Comparison of ENCODE assay signal across 17 cellular contexts in the genomic region with DNA sequence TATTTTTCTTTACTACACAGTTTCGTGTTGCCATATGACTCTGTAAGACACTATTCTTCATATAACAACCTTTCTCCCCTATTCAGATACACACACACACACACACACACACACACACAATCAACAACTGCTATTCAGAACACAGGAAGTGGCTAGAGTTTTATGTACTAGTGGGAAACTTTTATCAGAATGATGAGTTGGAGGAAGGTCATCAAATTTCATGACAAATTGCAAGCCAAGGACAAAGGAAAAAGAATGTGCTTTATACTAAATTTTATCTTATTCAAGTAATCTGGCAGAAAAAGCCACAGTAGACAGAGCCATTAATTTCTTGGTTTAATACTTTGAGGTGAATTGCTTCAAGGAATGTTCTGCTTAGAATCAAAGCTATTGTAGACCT.
"Had no signal": no experiment of that assay in that cellular context is flagged by ENCODE, and none has a peak within 500 bp of the region (broad histone marks: within the 10 kb centered on the region; RNA-seq: fewer than 3 reads in every experiment).

No MANE protein-coding gene starts in this region.

- DNase-seq: activated CD4-positive, alpha-beta T cell treated with anti-CD3 and anti-CD28 coated beads, Interleukin-2, amount 10 ng/mL, durations not matched to agents 7 days and 5 days; activated CD8-positive, alpha-beta memory T cell treated with anti-CD3 and anti-CD28 coated beads, Interleukin-2, amount 50 U/mL, for 4 hours; activated naive CD4-positive, alpha-beta T cell treated with anti-CD3 and anti-CD28 coated beads for 36 hours; activated T-cell treated with anti-CD3 and anti-CD28 coated beads, Interleukin-2, amount 50 U/mL, for 4 hours; aorta; dorsolateral prefrontal cortex; endodermal cell; heart right ventricle; mesendoderm; natural killer cell; sigmoid colon; stimulated activated CD4-positive, alpha-beta T cell treated with anti-CD3 and anti-CD28 coated beads, Interleukin-1b, Interleukin-23, amount 100 ng/mL, for 48 hours; stimulated activated naive CD4-positive, alpha-beta T cell treated with Interleukin-2 at 50 U/mL for 16 hours; T-helper 1 cell; T1000; thyroid gland had no signal

- H3K27me3 ChIP-seq: heart right ventricle, sigmoid colon, thyroid gland had no signal

- H3K4me3 Mint-ChIP-seq: activated CD4-positive, alpha-beta T cell treated with anti-CD3 and anti-CD28 coated beads, Interleukin-2, amount 10 ng/mL, durations not matched to agents 7 days and 5 days; activated naive CD4-positive, alpha-beta T cell treated with anti-CD3 and anti-CD28 coated beads for 36 hours; activated T-cell treated with anti-CD3 and anti-CD28 coated beads, Interleukin-2, amount 50 U/mL, for 4 hours; endodermal cell; natural killer cell had no signal

- H3K4me1 ChIP-seq: heart right ventricle, sigmoid colon, thyroid gland had no signal

- H3K27ac ChIP-seq: dorsolateral prefrontal cortex, heart right ventricle, sigmoid colon, thyroid gland had no signal

- H3K4me3 ChIP-seq: dorsolateral prefrontal cortex, heart right ventricle, sigmoid colon, thyroid gland had no signal

- H3K36me3 ChIP-seq: heart right ventricle, sigmoid colon, thyroid gland had no signal

- ATAC-seq: activated CD4-positive, CD25-positive, alpha-beta regulatory T cell treated with anti-CD3 and anti-CD28 coated beads, Interleukin-2, amount 50 U/mL, for 24 hours; activated T-cell treated with anti-CD3 and anti-CD28 coated beads, Interleukin-2, amount 50 U/mL, for 4 hours; heart right ventricle; natural killer cell had no signal

- H3K27ac Mint-ChIP-seq: activated CD4-positive, alpha-beta T cell treated with anti-CD3 and anti-CD28 coated beads, Interleukin-2, amount 10 ng/mL, durations not matched to agents 7 days and 5 days; activated naive CD4-positive, alpha-beta T cell treated with anti-CD3 and anti-CD28 coated beads for 36 hours; endodermal cell; natural killer cell had no signal

- H3K27me3 Mint-ChIP-seq: activated CD4-positive, alpha-beta T cell treated with anti-CD3 and anti-CD28 coated beads, Interleukin-2, amount 10 ng/mL, durations not matched to agents 7 days and 5 days had no signal

- H3K9me3 Mint-ChIP-seq: endodermal cell had no signal

- H3K4me1 Mint-ChIP-seq: activated CD4-positive, alpha-beta T cell treated with anti-CD3 and anti-CD28 coated beads, Interleukin-2, amount 10 ng/mL, durations not matched to agents 7 days and 5 days; endodermal cell; natural killer cell had no signal

- H3K36me3 Mint-ChIP-seq: natural killer cell had no signal

- H3K9me3 ChIP-seq: heart right ventricle, sigmoid colon, thyroid gland had no signal
